ENCODE assay signal across 8 cellular contexts in genomic region chr3:50264389-50264963, GRCh38. TPM values are rescaled to one million over a fixed set of nuclear protein-coding genes. Genes with fewer than 3 reads are reported as not detected.
DNase-seq lines count a peak whose midpoint lies in the region; ATAC-seq and TF ChIP-seq lines count a peak whose summit lies in the region.

No MANE protein-coding gene starts in this region.

- H3K27me3 ChIP-seq in BE2C (no peaks in the 10 kb centered on the region), NT2/D1 (ENCODE audit: insufficient read depth, insufficient read length) (no peaks in the 10 kb centered on the region), esophagus squamous epithelium (no peaks in the 10 kb centered on the region)

- H3K9me3 ChIP-seq in BE2C (no peaks in the 10 kb centered on the region), NT2/D1 (ENCODE audit: insufficient read depth, low read length) (no peaks in the 10 kb centered on the region), esophagus squamous epithelium (no peaks in the 10 kb centered on the region)

- H3K9ac ChIP-seq in NT2/D1 (ENCODE audit: insufficient read length, low read depth), result peak overlapping the region; percentile 92

- TF ChIP-seq CTCF in BE2C (IDR thresholded peaks at IDR 0.05; ENCODE audit: low read depth, low read length) (no peak), esophagus squamous epithelium (IDR thresholded peaks at IDR 0.05) (no peak), GM20000 (IDR thresholded peaks at IDR 0.05; ENCODE audit: extremely low read depth, missing control alignments) (no peak)

- 33 to 44% methylated on average over 3 of the region's 7 CpGs for WGBS in esophagus squamous epithelium, 2 donors

- peaks cover 3% of the 10 kb centered on the region for H3K4me1 ChIP-seq in BE2C
- peaks cover 64% of the 10 kb centered on the region for H3K4me1 ChIP-seq in NT2/D1 (ENCODE audit: insufficient read depth, insufficient read length)
- H3K4me1 ChIP-seq in esophagus squamous epithelium, result peaks cover 22 to 85% (median 67%) of the 10 kb centered on the region in 3 donors

- ATAC-seq in GM18520 (IDR thresholded peaks at IDR 0.05; ENCODE audit: unreplicated experiment) (no peak), HG03045 (IDR thresholded peaks at IDR 0.05; ENCODE audit: unreplicated experiment) (no peak)

- DNase-seq in BE2C (peak; percentile 28), NT2/D1 (ENCODE audit: low read depth, low spot score) (peak; percentile 99), esophagus squamous epithelium (lab: John Stamatoyannopoulos, UW) (no peak), myocyte (ENCODE audit: low read depth) (peak; percentile 93), GM20000 (ENCODE audit: low spot score) (no peak), HUDEP-2 (lab: John Stamatoyannopoulos, UW; ENCODE audit: unreplicated experiment in 76 of 76) (no peak)

- no peak for TF ChIP-seq POLR2A in esophagus squamous epithelium (IDR thresholded peaks at IDR 0.05)

- intact Hi-C loops in esophagus squamous epithelium (cut with DNase I), result no loop called here

- H3K4me3 ChIP-seq in BE2C (ENCODE audit: low read depth, low read length), result no peak overlapping the region
- H3K4me3 ChIP-seq in NT2/D1 (ENCODE audit: insufficient read length, low read depth), result peak overlapping the region; percentile 1
- H3K4me3 ChIP-seq in esophagus squamous epithelium, result no peak overlapping the region

- peak overlapping the region; percentile 67 to 90 (median 88) for H3K27ac ChIP-seq in esophagus squamous epithelium

- H3K36me3 ChIP-seq in BE2C, result no peaks in the 10 kb centered on the region
- peaks cover 6% of the 10 kb centered on the region for H3K36me3 ChIP-seq in NT2/D1 (ENCODE audit: insufficient read depth, insufficient read length, low read length)
- H3K36me3 ChIP-seq in esophagus squamous epithelium, result no peaks in the 10 kb centered on the region

RNA-seq across cellular contexts. Expression of gene SEMA3B, which starts 4.5 kb away (rescaled TPM):
- polyA plus RNA-seq in BE2C (2012; ENCODE audit: insufficient read depth, insufficient read length, low read depth), result 1.5 TPM
- 1 to 10 TPM in 3 of 4 donors, under 1 TPM in 1; 0.70 to 8.2 (median 2.4) TPM for total RNA-seq in esophagus squamous epithelium
- 8.3 and 14.0 TPM in 2 replicates for total RNA-seq in myocyte
- polyA plus RNA-seq in myocyte (2012), result 12.5 TPM

RNA-seq across cellular contexts. Expression of gene LSMEM2, which starts 14.4 kb away (rescaled TPM):
- polyA plus RNA-seq in BE2C (2012; ENCODE audit: insufficient read depth, insufficient read length, low read depth), result not detected
- total RNA-seq in esophagus squamous epithelium (not detected), myocyte (0.47 and 2.7 TPM in 2 replicates)
- polyA plus RNA-seq in myocyte (2012), result 1.2 TPM

RNA-seq across cellular contexts. Expression of gene IFRD2, which starts 27.8 kb away (rescaled TPM):
- polyA plus RNA-seq in BE2C (2012; ENCODE audit: insufficient read depth, insufficient read length, low read depth), result 300 TPM
- total RNA-seq in esophagus squamous epithelium, result 100 to 1,000 TPM in 1 of 4 donors, 10 to 100 TPM in 3; 49.0 to 100 (median 72.9) TPM
- total RNA-seq in myocyte, result 99.0 and 99.1 TPM in 2 replicates
- 55.1 TPM for polyA plus RNA-seq in myocyte (2012)

RNA-seq across cellular contexts. Expression of gene GNAI2, which starts 28.5 kb away (rescaled TPM):
- 107 TPM for polyA plus RNA-seq in BE2C (2012; ENCODE audit: insufficient read depth, insufficient read length, low read depth)
- total RNA-seq in esophagus squamous epithelium (100 to 1,000 TPM in 2 of 4 donors, 10 to 100 TPM in 2; 39.8 to 122 (median 76.5) TPM), myocyte (137 and 138 TPM in 2 replicates)
- polyA plus RNA-seq in myocyte (2012), result 351 TPM

RNA-seq across cellular contexts. Expression of gene HYAL3, which starts 34.7 kb away (rescaled TPM):
- polyA plus RNA-seq in BE2C (2012; ENCODE audit: insufficient read depth, insufficient read length, low read depth), result 4.2 TPM
- total RNA-seq in esophagus squamous epithelium (1 to 10 TPM; 5.3 to 7.9 (median 5.8) TPM), myocyte (2.9 and 7.4 TPM in 2 replicates)
- 5.8 TPM for polyA plus RNA-seq in myocyte (2012)

Comparison
In these comparisons a context has a peak if more than half of its experiments do, and no peak if none do; other contexts are left out.
1. DNase-seq: peak in BE2C (single experiment), NT2/D1 (single experiment) and myocyte (single experiment); none in esophagus squamous epithelium (single experiment), GM20000 (single experiment) and HUDEP-2 (0 of 76).